8 cellular contexts compared by ENCODE assay signal in genomic region chr1:181504294-181505115, GRCh38. TPM values are rescaled to one million over a fixed set of nuclear protein-coding genes. Genes with fewer than 3 reads are reported as not detected.
DNase-seq lines count a peak whose midpoint lies in the region; ATAC-seq, FAIRE-seq and TF ChIP-seq lines count a peak whose summit lies in the region.

No MANE protein-coding gene starts in this region.

- no peak for FAIRE-seq in pancreas (lab: Jason Lieb, UNC)

- WGBS in pancreas, 2 donors: 56 to 60% methylated on average over 7 of the region's 7 CpGs

- no peak for ATAC-seq in pancreas

- no peak overlapping the region for H3K27ac Mint-ChIP-seq in activated T-cell treated with anti-CD3 and anti-CD28 coated beads, Interleukin-2, amount 50 U/mL, for 24 hours

- DNase-seq in A673 (ENCODE audit: low spot score) (peak; percentile 71), H7 (peak; percentile 69), KG1 (lab: John Stamatoyannopoulos, UW) (peak; percentile 15), SK-MEL-5 (ENCODE audit: low read depth, low spot score) (peak; percentile 52), left kidney (ENCODE audit: low read depth, low spot score) (peak; percentile 74), pancreas (no peak)
- no peak for DNase-seq in activated T-cell treated with anti-CD3 and anti-CD28 coated beads, Interleukin-2, amount 50 U/mL, for 24 hours

- peak; percentile 63 for TF ChIP-seq CTCF in A673 (conservative IDR thresholded peaks at IDR 0.05; ENCODE audit: low read depth, low read length)
- peak; percentile 83 for TF ChIP-seq CTCF in GM12873 (IDR thresholded peaks at IDR 0.05; ENCODE audit: insufficient read depth, low read depth, low read length, missing control alignments)
- no peak for TF ChIP-seq CTCF in pancreas (IDR thresholded peaks at IDR 0.05)

- peaks cover 2% of the 10 kb centered on the region for H3K4me1 Mint-ChIP-seq in activated T-cell treated with anti-CD3 and anti-CD28 coated beads, Interleukin-2, amount 50 U/mL, for 24 hours (ENCODE audit: low read depth)

- H3K36me3 ChIP-seq in A673 (ENCODE audit: insufficient read depth, low read length, poor library complexity, severe bottlenecking) (no peaks in the 10 kb centered on the region), H7 (replicated peaks; ENCODE audit: control insufficient read depth, insufficient read depth, low read length) (no peaks in the 10 kb centered on the region), pancreas (no peaks in the 10 kb centered on the region)

- peaks cover 23% of the 10 kb centered on the region for H3K27me3 Mint-ChIP-seq in activated T-cell treated with anti-CD3 and anti-CD28 coated beads, Interleukin-2, amount 50 U/mL, for 24 hours

- POLR2A ChIA-PET in A673 (lab: Charles Lee; ENCODE audit: low non-redundant PET): no interaction called here

- H3K9me3 Mint-ChIP-seq in activated T-cell treated with anti-CD3 and anti-CD28 coated beads, Interleukin-2, amount 50 U/mL, for 24 hours: no peaks in the 10 kb centered on the region

- no peak overlapping the region for H3K4me3 Mint-ChIP-seq in activated T-cell treated with anti-CD3 and anti-CD28 coated beads, Interleukin-2, amount 50 U/mL, for 24 hours

- H3K27ac ChIP-seq in A673 (ENCODE audit: low read depth, low read length, poor library complexity, severe bottlenecking) (no peak overlapping the region), pancreas (no peak overlapping the region)

- intact Hi-C loops in A673 (cut with micrococcal nuclease; ENCODE audit: unreplicated experiment): no loop called here
- intact Hi-C loops in pancreas (cut with DNase I): no loop called here

- in situ Hi-C loops in SK-MEL-5 (cut with HindIII; ENCODE audit: low pct_unique_long_range_greater_than_20kb, low sequenced_read_pairs): no loop called here

- H3K4me1 ChIP-seq in A673 (ENCODE audit: insufficient read depth, low read length, poor library complexity, severe bottlenecking) (no peaks in the 10 kb centered on the region), pancreas (no peaks in the 10 kb centered on the region)

- H3K4me3 ChIP-seq in A673 (ENCODE audit: low read depth, low read length, poor library complexity, severe bottlenecking) (no peak overlapping the region), H7 (ENCODE audit: insufficient read depth, low read depth, low read length) (no peak overlapping the region), pancreas (no peak overlapping the region)

- no TSS peak for BruUV-seq in A673 (replicated peaks; lab: Mats Ljungman, UMichigan)

- peaks cover 20% of the 10 kb centered on the region for H3K27me3 ChIP-seq in A673 (replicated peaks; ENCODE audit: insufficient read depth, low read depth, low read length, poor library complexity)
- H3K27me3 ChIP-seq in H7 (ENCODE audit: control insufficient read depth, insufficient read depth, low read length): no peaks in the 10 kb centered on the region; the same call in none of the 2 replicates
- H3K27me3 ChIP-seq in pancreas: no peaks in the 10 kb centered on the region

- H3K9me3 ChIP-seq in A673 (ENCODE audit: low read depth, low read length, poor library complexity, severe bottlenecking) (no peaks in the 10 kb centered on the region), pancreas (no peaks in the 10 kb centered on the region)

- H3K36me3 Mint-ChIP-seq in activated T-cell treated with anti-CD3 and anti-CD28 coated beads, Interleukin-2, amount 50 U/mL, for 24 hours (ENCODE audit: low read depth): no peaks in the 10 kb centered on the region

- CTCF ChIA-PET in A673 (lab: Charles Lee): interaction anchor here (0.6 kb wide), 1 partner anchor 26 kb away, joined by 3 read pairs; no protein-coding TSS in a partner anchor

RNA-seq across cellular contexts. Expression of gene CACNA1E, which starts 21.2 kb away (rescaled TPM):
- not detected in 2 replicates for total RNA-seq in A673 (2021)
- total RNA-seq in H7 (2014; rRNA removed; shearing (Covaris generic)): 0.30 and 4.1 TPM in 2 replicates
- total RNA-seq in SK-MEL-5 (2014; rRNA removed; shearing (Covaris generic)): 0.11 and 0.18 TPM in 2 replicates
- polyA plus RNA-seq in SK-MEL-5 (2015; cell fraction: cytosol; rRNA removed): 0.06 TPM in 2 replicates
- 0.18 and 0.48 TPM in 2 replicates for polyA plus RNA-seq in SK-MEL-5 (2015; cell fraction: nucleus; rRNA removed)
- under 1 TPM in 4 of 6 donors, not detected in 2; 0.06 to 0.12 (median 0.09) TPM for total RNA-seq in pancreas
- under 1 TPM; 0.02 to 0.04 TPM for polyA plus RNA-seq in pancreas

Comparison
In these comparisons a context has a peak if more than half of its experiments do, and no peak if none do; other contexts are left out.
1. DNase-seq: peak in A673 (single experiment), H7 (single experiment), KG1 (single experiment), SK-MEL-5 (single experiment) and left kidney (single experiment); none in pancreas (0 of 6) and activated T-cell treated with anti-CD3 and anti-CD28 coated beads, Interleukin-2, amount 50 U/mL, for 24 hours (single experiment).
2. CTCF ChIP-seq: peak in A673 (single experiment) and GM12873 (single experiment); none in pancreas (0 of 4).